9 cellular contexts compared by ENCODE assay signal in genomic region chr11:121318848-121319834, GRCh38. TPM values are rescaled to one million over a fixed set of nuclear protein-coding genes. Genes with fewer than 3 reads are reported as not detected.
DNase-seq lines count a peak whose midpoint lies in the region; ATAC-seq, FAIRE-seq and TF ChIP-seq lines count a peak whose summit lies in the region.
"Had no signal": no experiment of that assay in that cellular context is flagged by ENCODE, and none has a peak within 500 bp of the region (broad histone marks: within the 10 kb centered on the region; RNA-seq: fewer than 3 reads in every experiment).

No MANE protein-coding gene starts in this region.

- H3K4me1 ChIP-seq in OCI-LY1 (ENCODE audit: insufficient read depth, low read length, severe bottlenecking): peaks cover 9% of the 10 kb centered on the region

- H4K20me1 ChIP-seq in OCI-LY1 (ENCODE audit: insufficient read depth, low read length): no peaks in the 10 kb centered on the region

- no peaks in the 10 kb centered on the region for H3K79me2 ChIP-seq in OCI-LY1 (ENCODE audit: insufficient read depth, low read length)

- peak; percentile 67 for TF ChIP-seq CTCF in OCI-LY1 (IDR thresholded peaks at IDR 0.05; ENCODE audit: low read length)
- peak; percentile 70 for TF ChIP-seq CTCF in bronchial epithelial cell (IDR thresholded peaks at IDR 0.05; ENCODE audit: insufficient read depth, low read length, severe bottlenecking)
- peak; percentile 74 for TF ChIP-seq CTCF in kidney epithelial cell (IDR thresholded peaks at IDR 0.05; ENCODE audit: insufficient read depth, low read length, poor library complexity, severe bottlenecking)
- no peak for TF ChIP-seq CTCF in lower leg skin (IDR thresholded peaks at IDR 0.05)

- intact Hi-C loops in lower leg skin (cut with DNase I; ENCODE audit: low total_unique reads): no loop called here

- DNase-seq in activated naive CD8-positive, alpha-beta T cell treated with anti-CD3 and anti-CD28 coated beads, Interleukin-2, amount 10 ng/mL, durations not matched to agents 7 days and 5 days: no peak
- no peak for DNase-seq in activated naive CD8-positive, alpha-beta T cell treated with anti-CD3 and anti-CD28 coated beads for 36 hours
- DNase-seq in bronchial epithelial cell (ENCODE audit: low read depth) (peak; percentile 48), kidney epithelial cell (ENCODE audit: low read depth) (no peak), stromal cell of bone marrow (ENCODE audit: low read depth) (peak; percentile 21), lower leg skin (ENCODE audit: low spot score in 2 of 2) (no peak)

- H3K9me2 ChIP-seq in OCI-LY1 (ENCODE audit: low read depth, low read length): no peaks in the 10 kb centered on the region

- peaks cover 22% of the 10 kb centered on the region for H3K4me1 Mint-ChIP-seq in activated naive CD8-positive, alpha-beta T cell treated with anti-CD3 and anti-CD28 coated beads, Interleukin-2, amount 10 ng/mL, durations not matched to agents 7 days and 5 days
- H3K4me1 Mint-ChIP-seq in activated naive CD8-positive, alpha-beta T cell treated with anti-CD3 and anti-CD28 coated beads for 36 hours: peaks cover 15% of the 10 kb centered on the region

- H3K27me3 ChIP-seq in OCI-LY1 (ENCODE audit: insufficient read depth, low read length) (no peaks in the 10 kb centered on the region), bronchial epithelial cell (ENCODE audit: control insufficient read depth, insufficient read depth, low read length) (peaks cover 1% of the 10 kb centered on the region), kidney epithelial cell (ENCODE audit: control insufficient read depth, insufficient read depth, low read length) (no peaks in the 10 kb centered on the region)

- no peaks in the 10 kb centered on the region for H3K9me3 ChIP-seq in OCI-LY1 (ENCODE audit: low read length)

- H3K4me3 ChIP-seq in OCI-LY1 (ENCODE audit: low read depth, low read length, poor library complexity, severe bottlenecking): no peak overlapping the region
- H3K4me3 ChIP-seq in bronchial epithelial cell (ENCODE audit: low read depth, low read length): no peak overlapping the region
- H3K4me3 ChIP-seq in kidney epithelial cell (ENCODE audit: low read depth, low read length): no peak overlapping the region
- no peak overlapping the region for H3K4me3 ChIP-seq in lower leg skin (ENCODE audit: low read depth, poor library complexity, severe bottlenecking)

- no peak for TF ChIP-seq POLR2A in lower leg skin (IDR thresholded peaks at IDR 0.05)

- H3K9me3 Mint-ChIP-seq in activated naive CD8-positive, alpha-beta T cell treated with anti-CD3 and anti-CD28 coated beads, Interleukin-2, amount 10 ng/mL, durations not matched to agents 7 days and 5 days: no peaks in the 10 kb centered on the region
- H3K9me3 Mint-ChIP-seq in activated naive CD8-positive, alpha-beta T cell treated with anti-CD3 and anti-CD28 coated beads for 36 hours: no peaks in the 10 kb centered on the region

- peak overlapping the region; percentile 33 for H3K4me3 Mint-ChIP-seq in activated naive CD8-positive, alpha-beta T cell treated with anti-CD3 and anti-CD28 coated beads, Interleukin-2, amount 10 ng/mL, durations not matched to agents 7 days and 5 days
- no peak overlapping the region for H3K4me3 Mint-ChIP-seq in activated naive CD8-positive, alpha-beta T cell treated with anti-CD3 and anti-CD28 coated beads for 36 hours

- H3K4me2 ChIP-seq in OCI-LY1 (ENCODE audit: low read length): no peak overlapping the region

- FAIRE-seq in bronchial epithelial cell (lab: Jason Lieb, UNC): no peak
- FAIRE-seq: colon had no signal

- POLR2A ChIA-PET in activated naive CD8-positive, alpha-beta T cell treated with anti-CD3 and anti-CD28 coated beads, Interleukin-2, amount 10 ng/mL, durations not matched to agents 7 days and 5 days (lab: Charles Lee): interaction anchor here (0.5 to 1.6 kb wide), 3 partner anchors 130 to 311 kb away, joined by 3 read pairs; no protein-coding TSS in a partner anchor

- H2AFZ ChIP-seq in OCI-LY1 (ENCODE audit: low read length): no peak overlapping the region

- peaks cover 7% of the 10 kb centered on the region for H3K36me3 Mint-ChIP-seq in activated naive CD8-positive, alpha-beta T cell treated with anti-CD3 and anti-CD28 coated beads, Interleukin-2, amount 10 ng/mL, durations not matched to agents 7 days and 5 days
- no peaks in the 10 kb centered on the region for H3K36me3 Mint-ChIP-seq in activated naive CD8-positive, alpha-beta T cell treated with anti-CD3 and anti-CD28 coated beads for 36 hours

- H3K27ac Mint-ChIP-seq in activated naive CD8-positive, alpha-beta T cell treated with anti-CD3 and anti-CD28 coated beads, Interleukin-2, amount 10 ng/mL, durations not matched to agents 7 days and 5 days: peak overlapping the region; percentile 66
- H3K27ac Mint-ChIP-seq in activated naive CD8-positive, alpha-beta T cell treated with anti-CD3 and anti-CD28 coated beads for 36 hours: no peak overlapping the region

- H3F3A ChIP-seq in OCI-LY1 (ENCODE audit: insufficient read depth, low read length): no peaks in the 10 kb centered on the region

- no peak overlapping the region for H3K27ac ChIP-seq in OCI-LY1 (ENCODE audit: low read depth, low read length, poor library complexity, severe bottlenecking)

- ATAC-seq in activated naive CD8-positive, alpha-beta T cell treated with anti-CD3 and anti-CD28 coated beads, Interleukin-2, amount 10 ng/mL, durations not matched to agents 7 days and 5 days (ENCODE audit: low read depth): peak; percentile 75
- ATAC-seq in HG03342 (IDR thresholded peaks at IDR 0.05; ENCODE audit: unreplicated experiment): peak; percentile 63

- H3K36me3 ChIP-seq in OCI-LY1 (ENCODE audit: insufficient read depth, low read length) (no peaks in the 10 kb centered on the region), bronchial epithelial cell (ENCODE audit: control insufficient read depth, insufficient read depth, low read length) (no peaks in the 10 kb centered on the region), kidney epithelial cell (ENCODE audit: control insufficient read depth, insufficient read depth, low read length) (no peaks in the 10 kb centered on the region)

- WGBS in lower leg skin, 2 donors: 23% methylated on average over 7 of the region's 7 CpGs

- no peak overlapping the region for H3K9ac ChIP-seq in OCI-LY1 (ENCODE audit: low read length)

- no peaks in the 10 kb centered on the region for H3K27me3 Mint-ChIP-seq in activated naive CD8-positive, alpha-beta T cell treated with anti-CD3 and anti-CD28 coated beads, Interleukin-2, amount 10 ng/mL, durations not matched to agents 7 days and 5 days
- no peaks in the 10 kb centered on the region for H3K27me3 Mint-ChIP-seq in activated naive CD8-positive, alpha-beta T cell treated with anti-CD3 and anti-CD28 coated beads for 36 hours

RNA-seq across cellular contexts. Expression of gene SC5D, which starts 26.6 kb away (rescaled TPM):
- total RNA-seq in activated naive CD8-positive, alpha-beta T cell treated with anti-CD3 and anti-CD28 coated beads, Interleukin-2, amount 10 ng/mL, durations not matched to agents 7 days and 5 days: 10 to 100 TPM; 24.8 to 25.5 TPM
- 10 to 100 TPM; 22.6 to 25.0 TPM for total RNA-seq in activated naive CD8-positive, alpha-beta T cell treated with anti-CD3 and anti-CD28 coated beads for 36 hours
- total RNA-seq in bronchial epithelial cell: 55.3 and 73.6 TPM in 2 replicates
- total RNA-seq in kidney epithelial cell: 34.5 and 39.7 TPM in 2 replicates
- 10 to 100 TPM; 13.6 to 36.2 (median 33.4) TPM for total RNA-seq in lower leg skin

Comparison
In these comparisons a context has a peak if more than half of its experiments do, and no peak if none do; other contexts are left out.
1. DNase-seq: peak in bronchial epithelial cell (single experiment) and stromal cell of bone marrow (single experiment); none in activated naive CD8-positive, alpha-beta T cell treated with anti-CD3 and anti-CD28 coated beads, Interleukin-2, amount 10 ng/mL, durations not matched to agents 7 days and 5 days (single experiment), activated naive CD8-positive, alpha-beta T cell treated with anti-CD3 and anti-CD28 coated beads for 36 hours (single experiment), kidney epithelial cell (single experiment) and lower leg skin (0 of 2).
2. CTCF ChIP-seq: peak in OCI-LY1 (single experiment), bronchial epithelial cell (single experiment) and kidney epithelial cell (single experiment); none in lower leg skin (0 of 3).